12 cellular contexts compared by ENCODE assay signal in genomic region chr7:120171406-120171805, GRCh38.
"Had no signal": no experiment of that assay in that cellular context is flagged by ENCODE, and none has a peak within 500 bp of the region (broad histone marks: within the 10 kb centered on the region; RNA-seq: fewer than 3 reads in every experiment).

No MANE protein-coding gene starts in this region.

- DNase-seq: activated CD4-positive, alpha-beta T cell treated with anti-CD3 and anti-CD28 coated beads, Interleukin-2, amount 50 U/mL, for 4 hours; activated effector memory CD4-positive, alpha-beta T cell treated with anti-CD3 and anti-CD28 coated beads, Interleukin-2, amount 50 U/mL, for 16 hours; activated naive CD4-positive, alpha-beta T cell treated with anti-CD3 and anti-CD28 coated beads, Interleukin-2, amount 50 U/mL, for 16 hours; activated T-cell treated with anti-CD3 and anti-CD28 coated beads, Interleukin-2, amount 50 U/mL, for 72 hours; dermis blood vessel endothelial cell; effector memory CD8-positive, alpha-beta T cell; hypothalamus; islet precursor cell; stimulated activated CD4-positive, alpha-beta T cell treated with anti-CD3 and anti-CD28 coated beads, Interleukin-4, amount 100 ng/mL, for 4 hours; stimulated activated naive B cell treated with anti-CD40 and anti-IgM and Interleukin-4, amounts not matched to agents 10 μg/mL and 1 μg/mL and 100 μg/mL, for 72 hours had no signal

- H3K27me3 ChIP-seq: tibial nerve had no signal

- H3K27ac ChIP-seq: tibial nerve had no signal

- H3K36me3 ChIP-seq: tibial nerve had no signal

- H3K4me1 ChIP-seq: tibial nerve had no signal

- H3K4me3 ChIP-seq: tibial nerve had no signal

- H3K9me3 ChIP-seq: tibial nerve had no signal

- ATAC-seq: activated T-cell treated with anti-CD3 and anti-CD28 coated beads, Interleukin-2, amount 50 U/mL, for 72 hours; effector memory CD8-positive, alpha-beta T cell; left lobe of liver; stimulated activated naive B cell treated with anti-CD40 and anti-IgM and Interleukin-4, amounts not matched to agents 10 μg/mL and 1 μg/mL and 100 μg/mL, for 72 hours had no signal
